12 cellular contexts compared by ENCODE assay signal in the genomic region with DNA sequence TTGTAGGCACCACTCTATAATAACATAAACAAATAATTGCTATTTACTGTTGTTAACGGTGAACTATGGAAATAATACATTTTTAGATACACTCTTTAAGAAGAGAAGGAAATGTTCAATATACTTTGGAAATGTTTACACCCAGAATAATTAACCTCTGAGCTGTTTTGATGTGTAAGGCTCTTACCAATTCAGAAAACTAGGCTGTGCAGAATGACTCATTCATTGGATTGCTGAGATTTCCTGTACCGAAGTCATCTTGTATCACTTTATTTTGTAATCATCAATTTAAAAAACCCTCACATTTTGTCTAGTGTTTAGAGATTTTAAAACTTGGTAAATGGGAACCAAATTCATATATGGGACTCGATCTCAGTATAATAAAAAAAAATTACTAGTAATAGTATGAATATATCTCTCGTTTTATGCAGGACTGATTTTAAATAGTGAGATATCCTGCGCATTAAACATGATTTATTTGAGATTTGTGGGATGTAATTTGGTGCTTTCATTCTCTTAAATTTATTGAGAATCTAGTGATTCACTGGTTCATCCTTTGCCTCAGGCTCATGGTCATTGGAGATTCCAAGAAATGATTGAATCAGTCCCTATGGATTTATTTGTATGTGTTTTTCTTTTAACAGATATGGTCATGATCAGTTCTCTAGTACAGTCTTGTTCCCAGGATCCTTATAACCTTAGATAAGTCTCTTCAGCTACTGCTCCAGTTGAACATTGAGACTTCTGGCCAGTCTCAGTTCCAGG. TPM values are rescaled to one million over a fixed set of nuclear protein-coding genes. Genes with fewer than 3 reads are reported as not detected.
A peak's percentile ranks its signal among the peaks of the same experiment; 100 is the strongest.
DNase-seq lines count a peak whose midpoint lies in the region; ATAC-seq and TF ChIP-seq lines count a peak whose summit lies in the region.
"Had no signal": no experiment of that assay in that cellular context is flagged by ENCODE, and none has a peak within 500 bp of the region (broad histone marks: within the 10 kb centered on the region; RNA-seq: fewer than 3 reads in every experiment).

No MANE protein-coding gene starts in this region.

- H3K4me3 ChIP-seq in RWPE2 (ENCODE audit: severe bottlenecking) (no peak overlapping the region), fibroblast of lung (replicated peaks in 1 of 4; ENCODE audit: control extremely low read depth in 1 of 4, insufficient read depth in 1 of 4, low read depth in 3 of 4, low read length in 4 of 4) (peak overlapping the region; percentile 39 to 88 (median 76)), skeletal muscle satellite cell (ENCODE audit: low read length) (peak overlapping the region; percentile 80), thyroid gland (replicated peaks in 1 of 3) (no peak overlapping the region)

- peak; percentile 88 for DNase-seq in EH (ENCODE audit: low read depth)
- no peak for DNase-seq in RWPE2 (ENCODE audit: low spot score)
- peak; percentile 92 for DNase-seq in fibroblast of lung (ENCODE audit: low read depth in 2 of 2)
- no peak for DNase-seq in GOT3 (lab: John Stamatoyannopoulos, UW)
- DNase-seq in thyroid gland = no peak
- DNase-seq in stimulated activated CD4-positive, alpha-beta T cell treated with anti-CD3 and anti-CD28 coated beads, Interleukin-4, amount 100 ng/mL, for 1 hour = no peak
- DNase-seq in activated T-cell treated with anti-CD3 and anti-CD28 coated beads for 4 hours = no peak
- DNase-seq: DMS79, NCI-H1048, retina had no signal

- H3K27ac ChIP-seq in RWPE2 (ENCODE audit: poor library complexity, severe bottlenecking) (peak overlapping the region; percentile 89), fibroblast of lung (ENCODE audit: insufficient read depth, low read length) (peak overlapping the region; percentile 69), thyroid gland (no peak overlapping the region)

- peaks cover 92% of the 10 kb centered on the region for H3K79me2 ChIP-seq in fibroblast of lung (ENCODE audit: control insufficient read depth, insufficient read depth, low read length)

- intact Hi-C loops in thyroid gland (cut with DNase I) = no loop called here

- TF ChIP-seq CTCF in RWPE2 (IDR thresholded peaks at IDR 0.05; ENCODE audit: poor library complexity, severe bottlenecking) (no peak), fibroblast of lung (conservative IDR thresholded peaks at IDR 0.05 in 1 of 2, IDR thresholded peaks at IDR 0.05 in 1 of 2; ENCODE audit: low read depth in 1 of 2, low read length in 2 of 2) (no peak), thyroid gland (IDR thresholded peaks at IDR 0.05) (no peak)

- H3K27me3 ChIP-seq in RWPE2 (ENCODE audit: insufficient read depth, poor library complexity, severe bottlenecking) = no peaks in the 10 kb centered on the region
- H3K27me3 ChIP-seq in fibroblast of lung (ENCODE audit: control insufficient read depth, insufficient read depth, low read length) = no peaks in the 10 kb centered on the region
- no peaks in the 10 kb centered on the region for H3K27me3 ChIP-seq in skeletal muscle satellite cell (ENCODE audit: control insufficient read depth, insufficient read depth, low read length)
- H3K27me3 ChIP-seq in thyroid gland = no peaks in the 10 kb centered on the region

- H3K9me3 ChIP-seq in RWPE2 (ENCODE audit: severe bottlenecking) (peaks cover 4% of the 10 kb centered on the region), fibroblast of lung (ENCODE audit: control insufficient read depth, insufficient read depth, low read depth, low read length) (no peaks in the 10 kb centered on the region), skeletal muscle satellite cell (replicated peaks; ENCODE audit: low read length) (no peaks in the 10 kb centered on the region), thyroid gland (no peaks in the 10 kb centered on the region)

- H3K9ac ChIP-seq in fibroblast of lung (ENCODE audit: insufficient read depth, low read length) (peak overlapping the region; percentile 37), skeletal muscle satellite cell (ENCODE audit: low read depth, low read length) (peak overlapping the region; percentile 95)

- TF ChIP-seq POLR2A in thyroid gland (IDR thresholded peaks at IDR 0.05) = no peak

- H3K36me3 ChIP-seq in RWPE2 (ENCODE audit: low read depth) = peaks cover 46% of the 10 kb centered on the region
- H3K36me3 ChIP-seq in fibroblast of lung (ENCODE audit: control insufficient read depth, insufficient read depth, low read length) = peaks cover 4% of the 10 kb centered on the region
- H3K36me3 ChIP-seq in skeletal muscle satellite cell (ENCODE audit: insufficient read depth, low read length) = peaks cover 26% of the 10 kb centered on the region
- H3K36me3 ChIP-seq in thyroid gland = no peaks in the 10 kb centered on the region

- H3K4me1 ChIP-seq in RWPE2 (ENCODE audit: insufficient read depth, poor library complexity, severe bottlenecking) = peaks cover 32% of the 10 kb centered on the region
- H3K4me1 ChIP-seq in fibroblast of lung (ENCODE audit: control insufficient read depth, extremely low read depth, insufficient read depth, low read length) = peaks cover 17% of the 10 kb centered on the region
- H3K4me1 ChIP-seq in skeletal muscle satellite cell (ENCODE audit: control insufficient read depth, insufficient read depth, low read length) = peaks cover 27% of the 10 kb centered on the region
- H3K4me1 ChIP-seq in thyroid gland = peaks cover 0 to 9% of the 10 kb centered on the region in 2 donors

- 81 to 87% methylated on average over 5 of the region's 5 CpGs for WGBS in thyroid gland, 2 donors

- H4K20me1 ChIP-seq in fibroblast of lung (ENCODE audit: control insufficient read depth, extremely low read depth, insufficient read depth, low read length) = no peaks in the 10 kb centered on the region

- peak; percentile 25 for ATAC-seq in RWPE2 (ENCODE audit: low read depth)
- ATAC-seq: left lobe of liver had no signal

- no peak overlapping the region for H2AFZ ChIP-seq in fibroblast of lung (ENCODE audit: low read length)

- H3K4me2 ChIP-seq in fibroblast of lung (ENCODE audit: extremely low read depth, insufficient read depth, low read length) = peak overlapping the region; percentile 88
- peak overlapping the region; percentile 96 for H3K4me2 ChIP-seq in skeletal muscle satellite cell (ENCODE audit: low read length)

RNA-seq across cellular contexts. Expression of a gene that starts 3.9 kb away (rescaled TPM):
- total RNA-seq in fibroblast of lung (25.9 and 39.8 TPM in 2 replicates), thyroid gland (10 to 100 TPM; 12.6 to 32.7 (median 17.6) TPM)
- 9.3 and 12.2 TPM in 2 replicates for polyA plus RNA-seq in fibroblast of lung
- polyA plus RNA-seq in fibroblast of lung (2012) = 25.1 and 29.4 TPM in 2 replicates
- 52.1 and 114 TPM in 2 replicates for polyA minus RNA-seq in fibroblast of lung (ENCODE audit: low replicate concordance)
- total RNA-seq in skeletal muscle satellite cell (2012; rRNA removed) = 15.7 and 20.3 TPM in 2 replicates

Comparison
In these comparisons a context has a peak if more than half of its experiments do, and no peak if none do; other contexts are left out.
1. DNase-seq: peak in EH (single experiment) and fibroblast of lung (2 of 2); none in RWPE2 (single experiment), GOT3 (single experiment), thyroid gland (0 of 2), stimulated activated CD4-positive, alpha-beta T cell treated with anti-CD3 and anti-CD28 coated beads, Interleukin-4, amount 100 ng/mL, for 1 hour (single experiment) and activated T-cell treated with anti-CD3 and anti-CD28 coated beads for 4 hours (single experiment).
2. H3K27ac ChIP-seq: peak in RWPE2 (single experiment) and fibroblast of lung (single experiment); none in thyroid gland (0 of 3).
3. H3K4me3 ChIP-seq: peak in fibroblast of lung (4 of 4) and skeletal muscle satellite cell (single experiment); none in RWPE2 (single experiment) and thyroid gland (0 of 3).